1 cellular context compared by ENCODE assay signal in genomic region chr1:180562582-180562981, GRCh38.
TF ChIP-seq lines count a peak whose summit lies in the region.

No MANE protein-coding gene starts in this region.

TF ChIP-seq in HCT116, 20 proteins besides CTCF, POLR2A, EP300 and RAD21 (continued from another document):
- TF ChIP-seq YY1 (IDR thresholded peaks at IDR 0.05; ENCODE audit: extremely low read depth, insufficient replicate concordance, low read depth, low read length) (no peak), EZH2phosphoT487 (IDR thresholded peaks at IDR 0.05; ENCODE audit: borderline replicate concordance) (no peak), SP1 (IDR thresholded peaks at IDR 0.05; ENCODE audit: low read depth) (no peak), REST (IDR thresholded peaks at IDR 0.05; ENCODE audit: low read depth) (no peak)
